In genomic region chr7:45183711-45184210, GRCh38 we compare ENCODE assay signal across 32 cellular contexts. TPM values are rescaled to one million over a fixed set of nuclear protein-coding genes. Genes with fewer than 3 reads are reported as not detected.
A peak's percentile ranks its signal among the peaks of the same experiment; 100 is the strongest.
DNase-seq lines count a peak whose midpoint lies in the region; ATAC-seq and TF ChIP-seq lines count a peak whose summit lies in the region.
"Had no signal": no experiment of that assay in that cellular context is flagged by ENCODE, and none has a peak within 500 bp of the region (broad histone marks: within the 10 kb centered on the region; RNA-seq: fewer than 3 reads in every experiment).

No MANE protein-coding gene starts in this region.

- TF ChIP-seq POLR2A in spleen (IDR thresholded peaks at IDR 0.05): no peak

- H3K4me3 ChIP-seq in endodermal cell (ENCODE audit: low read length) (no peak overlapping the region), spleen (no peak overlapping the region)
- H3K4me3 ChIP-seq: gastrocnemius medialis, hepatocyte, PC-9, right lobe of liver had no signal

- H3K9me3 Mint-ChIP-seq in activated CD8-positive, alpha-beta T cell treated with anti-CD3 and anti-CD28 coated beads, Interleukin-2, amount 10 ng/mL, durations not matched to agents 7 days and 5 days (ENCODE audit: insufficient read depth): no peaks in the 10 kb centered on the region
- no peaks in the 10 kb centered on the region for H3K9me3 Mint-ChIP-seq in activated CD8-positive, alpha-beta T cell treated with anti-CD3 and anti-CD28 coated beads for 36 hours
- no peaks in the 10 kb centered on the region for H3K9me3 Mint-ChIP-seq in endodermal cell
- H3K9me3 Mint-ChIP-seq: activated naive CD4-positive, alpha-beta T cell treated with anti-CD3 and anti-CD28 coated beads for 36 hours; memory B cell had no signal

- H3K4me1 ChIP-seq in endodermal cell (ENCODE audit: control insufficient read depth, insufficient read depth, low read length) (no peaks in the 10 kb centered on the region), spleen (no peaks in the 10 kb centered on the region)
- H3K4me1 ChIP-seq: gastrocnemius medialis, right lobe of liver had no signal

- H3K27ac Mint-ChIP-seq in activated CD8-positive, alpha-beta T cell treated with anti-CD3 and anti-CD28 coated beads, Interleukin-2, amount 10 ng/mL, durations not matched to agents 7 days and 5 days: peak overlapping the region; percentile 26
- no peak overlapping the region for H3K27ac Mint-ChIP-seq in activated CD8-positive, alpha-beta T cell treated with anti-CD3 and anti-CD28 coated beads for 36 hours
- H3K27ac Mint-ChIP-seq in endodermal cell: no peak overlapping the region
- H3K27ac Mint-ChIP-seq in T-helper 17 cell: no peak overlapping the region
- H3K27ac Mint-ChIP-seq: activated CD4-positive, alpha-beta T cell treated with anti-CD3 and anti-CD28 coated beads for 36 hours; activated naive CD4-positive, alpha-beta T cell treated with anti-CD3 and anti-CD28 coated beads for 36 hours; memory B cell; progenitor cell of endocrine pancreas had no signal

- TF ChIP-seq CTCF in activated CD8-positive, alpha-beta T cell treated with anti-CD3 and anti-CD28 coated beads for 36 hours (IDR thresholded peaks at IDR 0.05): no peak
- no peak for TF ChIP-seq CTCF in endodermal cell (conservative IDR thresholded peaks at IDR 0.05)
- no peak for TF ChIP-seq CTCF in spleen (IDR thresholded peaks at IDR 0.05 in 8 of 11, conservative IDR thresholded peaks at IDR 0.05 in 3 of 11)

- intact Hi-C loops in activated CD8-positive, alpha-beta T cell treated with anti-CD3 and anti-CD28 coated beads for 36 hours (cut with micrococcal nuclease): no loop called here
- intact Hi-C loops in spleen (cut with DNase I; ENCODE audit: low total_unique reads): no loop called here

- POLR2A ChIA-PET in activated CD8-positive, alpha-beta T cell treated with anti-CD3 and anti-CD28 coated beads, Interleukin-2, amount 10 ng/mL, durations not matched to agents 7 days and 5 days (lab: Charles Lee): no interaction called here
- POLR2A ChIA-PET in activated CD8-positive, alpha-beta T cell treated with anti-CD3 and anti-CD28 coated beads for 36 hours (lab: Charles Lee): no interaction called here

- H3K36me3 Mint-ChIP-seq in activated CD8-positive, alpha-beta T cell treated with anti-CD3 and anti-CD28 coated beads, Interleukin-2, amount 10 ng/mL, durations not matched to agents 7 days and 5 days (ENCODE audit: low read depth): no peaks in the 10 kb centered on the region
- H3K36me3 Mint-ChIP-seq in activated CD8-positive, alpha-beta T cell treated with anti-CD3 and anti-CD28 coated beads for 36 hours (ENCODE audit: low read depth): no peaks in the 10 kb centered on the region
- H3K36me3 Mint-ChIP-seq in endodermal cell (ENCODE audit: low read depth) (no peaks in the 10 kb centered on the region), T-helper 17 cell (ENCODE audit: low read depth) (peaks cover 9% of the 10 kb centered on the region)
- H3K36me3 Mint-ChIP-seq: memory B cell had no signal

- no peaks in the 10 kb centered on the region for H3K36me3 ChIP-seq in endodermal cell (ENCODE audit: control insufficient read depth, insufficient read depth, low read length)
- H3K36me3 ChIP-seq in spleen: no peaks in the 10 kb centered on the region
- H3K36me3 ChIP-seq: gastrocnemius medialis, right lobe of liver had no signal

- H3K9me3 ChIP-seq in endodermal cell (ENCODE audit: control insufficient read depth, low read length) (no peaks in the 10 kb centered on the region), spleen (no peaks in the 10 kb centered on the region), T-helper 17 cell (ENCODE audit: control insufficient read depth, low read length, poor library complexity, severe bottlenecking) (no peaks in the 10 kb centered on the region)
- H3K9me3 ChIP-seq: gastrocnemius medialis, right lobe of liver had no signal

- no peaks in the 10 kb centered on the region for H3K27me3 ChIP-seq in endodermal cell (ENCODE audit: control insufficient read depth, insufficient read depth, low read length, poor library complexity, severe bottlenecking)
- H3K27me3 ChIP-seq in spleen (replicated peaks in 1 of 7): peaks cover 0 to 12% (median 0%) of the 10 kb centered on the region in 7 donors
- H3K27me3 ChIP-seq: gastrocnemius medialis, right lobe of liver had no signal

- H3K4me3 Mint-ChIP-seq in activated CD8-positive, alpha-beta T cell treated with anti-CD3 and anti-CD28 coated beads, Interleukin-2, amount 10 ng/mL, durations not matched to agents 7 days and 5 days: no peak overlapping the region
- no peak overlapping the region for H3K4me3 Mint-ChIP-seq in activated CD8-positive, alpha-beta T cell treated with anti-CD3 and anti-CD28 coated beads for 36 hours
- H3K4me3 Mint-ChIP-seq in endodermal cell (no peak overlapping the region), T-helper 17 cell (no peak overlapping the region)
- H3K4me3 Mint-ChIP-seq: activated CD4-positive, alpha-beta T cell treated with anti-CD3 and anti-CD28 coated beads for 36 hours; activated naive CD4-positive, alpha-beta T cell treated with anti-CD3 and anti-CD28 coated beads for 36 hours; memory B cell had no signal

- H3K9ac ChIP-seq in endodermal cell (ENCODE audit: extremely low read depth, low read length, poor library complexity, severe bottlenecking): no peak overlapping the region

- CTCF ChIA-PET in activated CD8-positive, alpha-beta T cell treated with anti-CD3 and anti-CD28 coated beads, Interleukin-2, amount 10 ng/mL, durations not matched to agents 7 days and 5 days (lab: Charles Lee): no interaction called here
- CTCF ChIA-PET in activated CD8-positive, alpha-beta T cell treated with anti-CD3 and anti-CD28 coated beads for 36 hours (lab: Charles Lee): interaction anchor here (1.9 kb wide), 1 partner anchor 30 kb away, joined by 4 read pairs; no protein-coding TSS in a partner anchor

- H3K27ac ChIP-seq in endodermal cell (ENCODE audit: low read depth, low read length) (no peak overlapping the region), spleen (no peak overlapping the region)
- H3K27ac ChIP-seq: C4-2B, gastrocnemius medialis, hepatocyte, PC-9, right lobe of liver had no signal

- no peak for ATAC-seq in activated CD8-positive, alpha-beta T cell treated with anti-CD3 and anti-CD28 coated beads, Interleukin-2, amount 10 ng/mL, durations not matched to agents 7 days and 5 days
- no peak for ATAC-seq in activated CD8-positive, alpha-beta T cell treated with anti-CD3 and anti-CD28 coated beads for 36 hours
- ATAC-seq in T-helper 17 cell (no peak), HG02885 (IDR thresholded peaks at IDR 0.05; ENCODE audit: poor library complexity, unreplicated experiment) (no peak)
- ATAC-seq: activated CD4-positive, alpha-beta T cell treated with anti-CD3 and anti-CD28 coated beads for 36 hours; gastrocnemius medialis; HCT116; HepG2; left cardiac atrium; right lobe of liver had no signal

- 85 to 90% methylated on average over 6 to 10 of the region's 10 CpGs for WGBS in endodermal cell (ENCODE audit: insufficient coverage in 1 of 2, insufficient read length in 1 of 2), 2 experiments
- WGBS in spleen, 5 donors: 87 to 92% (median 88%) methylated on average over 10 of the region's 10 CpGs

- DNase-seq in activated CD8-positive, alpha-beta T cell treated with anti-CD3 and anti-CD28 coated beads, Interleukin-2, amount 10 ng/mL, durations not matched to agents 7 days and 5 days: no peak
- no peak for DNase-seq in activated CD8-positive, alpha-beta T cell treated with anti-CD3 and anti-CD28 coated beads for 36 hours
- DNase-seq in GM03348 (ENCODE audit: low spot score): peak; percentile 4
- DNase-seq in endodermal cell: peak; percentile 28
- peak; percentile 50 for DNase-seq in spleen
- no peak for DNase-seq in T-helper 17 cell
- no peak for DNase-seq in NCI-H1092 treated with DMSO at 0.1 percent for 48 hours (lab: John Stamatoyannopoulos, UW)
- DNase-seq: activated naive CD4-positive, alpha-beta T cell treated with anti-CD3 and anti-CD28 coated beads for 36 hours; COR-L47; DMS53; gastrocnemius medialis; left cardiac atrium; NCI-H1436; NCI-H2081 treated with DMSO at 0.1 percent for 48 hours; NCI-H345; NCI-H69; PC-9; SHP77 treated with DMSO at 0.1 percent for 48 hours; stimulated activated CD4-positive, alpha-beta T cell treated with anti-CD3 and anti-CD28 coated beads, Interleukin-4, amount 100 ng/mL, for 1 hour; trophoblast cell had no signal

- peaks cover 6% of the 10 kb centered on the region for H3K27me3 Mint-ChIP-seq in activated CD8-positive, alpha-beta T cell treated with anti-CD3 and anti-CD28 coated beads, Interleukin-2, amount 10 ng/mL, durations not matched to agents 7 days and 5 days (ENCODE audit: low read depth)
- peaks cover 3% of the 10 kb centered on the region for H3K27me3 Mint-ChIP-seq in activated CD8-positive, alpha-beta T cell treated with anti-CD3 and anti-CD28 coated beads for 36 hours
- H3K27me3 Mint-ChIP-seq in endodermal cell (ENCODE audit: insufficient read depth) (peaks cover 8% of the 10 kb centered on the region), T-helper 17 cell (peaks cover 28% of the 10 kb centered on the region)

- no peaks in the 10 kb centered on the region for H3K4me1 Mint-ChIP-seq in activated CD8-positive, alpha-beta T cell treated with anti-CD3 and anti-CD28 coated beads, Interleukin-2, amount 10 ng/mL, durations not matched to agents 7 days and 5 days (ENCODE audit: low read depth)
- no peaks in the 10 kb centered on the region for H3K4me1 Mint-ChIP-seq in activated CD8-positive, alpha-beta T cell treated with anti-CD3 and anti-CD28 coated beads for 36 hours (ENCODE audit: low read depth)
- H3K4me1 Mint-ChIP-seq in endodermal cell: no peaks in the 10 kb centered on the region
- peaks cover 11% of the 10 kb centered on the region for H3K4me1 Mint-ChIP-seq in T-helper 17 cell
- H3K4me1 Mint-ChIP-seq: activated CD4-positive, alpha-beta T cell treated with anti-CD3 and anti-CD28 coated beads for 36 hours; memory B cell had no signal

RNA-seq across cellular contexts. Expression of gene RAMP3, which starts 26.2 kb away (rescaled TPM):
- not detected for total RNA-seq in activated CD8-positive, alpha-beta T cell treated with anti-CD3 and anti-CD28 coated beads, Interleukin-2, amount 10 ng/mL, durations not matched to agents 7 days and 5 days
- not detected for total RNA-seq in activated CD8-positive, alpha-beta T cell treated with anti-CD3 and anti-CD28 coated beads for 36 hours
- total RNA-seq in endodermal cell (not detected), spleen (10 to 100 TPM in 5 of 7 donors, 1 to 10 TPM in 2; 6.3 to 27.8 (median 11.8) TPM), T-helper 17 cell (under 1 TPM; 0.65 to 0.76 TPM)
- polyA plus RNA-seq in endodermal cell (2013, experiment 1 of 2): not detected
- not detected for polyA plus RNA-seq in endodermal cell (2013, experiment 2 of 2)
- polyA plus RNA-seq in spleen: 10 to 100 TPM; 14.2 to 21.6 (median 18.9) TPM
- total RNA-seq: A172; activated CD4-positive, alpha-beta T cell treated with anti-CD3 and anti-CD28 coated beads for 36 hours; activated naive CD4-positive, alpha-beta T cell treated with anti-CD3 and anti-CD28 coated beads for 36 hours; hepatocyte; HepG2; PC-9; progenitor cell of endocrine pancreas; T-helper 2 cell treated with Interferon-gamma antibody and Interleukin-4, amounts not matched to agents 100 ng/mL and 5 ng/mL, for 36 hours had no signal
- polyA plus RNA-seq: fibroblast of lung, hepatocyte, HepG2 had no signal

Comparison
In these comparisons a context has a peak if more than half of its experiments do, and no peak if none do; other contexts are left out.
1. DNase-seq: peak in GM03348 (single experiment), endodermal cell (single experiment) and spleen (single experiment); none in activated CD8-positive, alpha-beta T cell treated with anti-CD3 and anti-CD28 coated beads, Interleukin-2, amount 10 ng/mL, durations not matched to agents 7 days and 5 days (single experiment), activated CD8-positive, alpha-beta T cell treated with anti-CD3 and anti-CD28 coated beads for 36 hours (single experiment), T-helper 17 cell (0 of 3) and NCI-H1092 treated with DMSO at 0.1 percent for 48 hours (single experiment).
2. RNA of gene RAMP3, which starts 26.2 kb away (total RNA-seq): 6.3 to 27.8 TPM in spleen; 0.65 to 0.76 TPM in T-helper 17 cell, not detected in endodermal cell, not detected in activated CD8-positive, alpha-beta T cell treated with anti-CD3 and anti-CD28 coated beads, Interleukin-2, amount 10 ng/mL, durations not matched to agents 7 days and 5 days and not detected in activated CD8-positive, alpha-beta T cell treated with anti-CD3 and anti-CD28 coated beads for 36 hours; every median in the first group is over 4 times any median in the second.